8 cellular contexts compared by ENCODE assay signal in the genomic region with DNA sequence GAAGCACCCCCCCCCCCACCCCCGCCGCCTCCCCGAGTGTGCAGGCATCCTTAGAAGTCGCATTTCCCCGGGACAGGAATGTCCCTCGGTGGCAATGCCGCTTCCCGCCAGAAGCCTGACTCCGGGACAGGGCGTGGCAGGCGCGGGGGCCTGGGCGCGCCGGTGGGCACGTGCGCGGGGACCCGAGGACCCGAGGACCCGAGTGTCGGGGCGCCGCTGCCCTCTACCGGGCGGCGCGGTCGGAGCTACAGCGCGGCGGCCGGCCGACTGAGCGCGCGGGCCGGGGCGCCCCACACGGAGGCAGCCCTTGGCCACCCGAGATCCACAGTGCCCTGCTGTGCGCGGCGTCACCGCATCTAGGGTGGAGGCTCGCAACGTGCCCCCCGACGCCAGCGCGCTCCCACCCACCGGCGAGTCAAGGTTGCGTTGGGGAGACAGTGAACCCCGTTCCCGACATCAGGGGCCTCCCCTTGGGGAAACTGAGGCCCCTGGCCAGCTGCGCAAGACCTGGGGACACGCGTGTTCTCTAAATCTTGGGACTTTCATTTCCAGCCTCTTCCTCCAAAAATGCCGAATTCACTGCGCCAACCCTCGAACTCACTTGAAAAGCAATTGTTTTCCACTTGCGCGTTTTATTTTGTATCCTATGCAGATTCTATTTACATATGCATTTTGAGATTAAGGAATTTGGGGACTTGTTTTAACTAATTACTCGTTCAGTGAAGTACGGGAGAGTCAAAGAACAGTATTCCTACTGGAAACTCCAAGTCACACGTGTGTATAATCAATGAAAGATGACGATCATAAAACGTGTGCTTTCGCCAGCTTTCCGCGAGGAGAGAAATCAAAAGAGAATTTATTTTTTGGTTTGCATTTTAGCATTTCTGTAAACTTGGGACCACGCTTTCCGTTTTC. TPM values are rescaled to one million over a fixed set of nuclear protein-coding genes. Genes with fewer than 3 reads are reported as not detected.
A peak's percentile ranks its signal among the peaks of the same experiment; 100 is the strongest.
DNase-seq lines count a peak whose midpoint lies in the region; ATAC-seq, FAIRE-seq and TF ChIP-seq lines count a peak whose summit lies in the region.

No MANE protein-coding gene starts in this region.

- no peak for TF ChIP-seq CTCF in astrocyte (IDR thresholded peaks at IDR 0.05; ENCODE audit: insufficient read depth, low read depth, low read length)

- H3K4me3 ChIP-seq in astrocyte (ENCODE audit: insufficient read depth, low read depth, low read length): peak overlapping the region; percentile 62

- peak overlapping the region; percentile 86 for H3K4me3 Mint-ChIP-seq in astrocyte (ENCODE audit: unreplicated experiment)

- peaks cover 7% of the 10 kb centered on the region for H3K27me3 ChIP-seq in astrocyte (ENCODE audit: insufficient read depth, low read length)

- DNase-seq in NCI-H1417 (lab: John Stamatoyannopoulos, UW): peak; percentile 38 to 68 (median 63)
- no peak for DNase-seq in NCI-H1417 treated with DMSO at 0.1 percent for 48 hours (lab: John Stamatoyannopoulos, UW)
- DNase-seq in SW480 (ENCODE audit: low spot score): peak; percentile 91
- DNase-seq in astrocyte (ENCODE audit: low read depth): no peak
- DNase-seq in hepatic stellate cell (ENCODE audit: low spot score): peak; percentile 66
- DNase-seq in putamen (ENCODE audit: low spot score): peak; percentile 47

- peak; percentile 64; the same call in 1 of the 2 replicates for TF ChIP-seq RAD21 in Ishikawa (IDR thresholded peaks at IDR 0.05; ENCODE audit: low read depth)

- no peak overlapping the region for H3K27ac ChIP-seq in astrocyte (ENCODE audit: low read depth, low read length)

- ATAC-seq in HG02938 (IDR thresholded peaks at IDR 0.05; ENCODE audit: unreplicated experiment): no peak

- H3K9me3 ChIP-seq in astrocyte (ENCODE audit: insufficient read depth, low read depth, low read length): no peaks in the 10 kb centered on the region

- peaks cover 25% of the 10 kb centered on the region for H3K79me2 ChIP-seq in astrocyte (ENCODE audit: insufficient read depth, low read length)

- peaks cover 20% of the 10 kb centered on the region for H4K20me1 ChIP-seq in astrocyte (ENCODE audit: insufficient read depth, low read length)

- H3K36me3 Mint-ChIP-seq in astrocyte (ENCODE audit: low read depth, unreplicated experiment): no peaks in the 10 kb centered on the region

- peaks cover 2% of the 10 kb centered on the region for H3K27me3 Mint-ChIP-seq in astrocyte (ENCODE audit: low read depth, unreplicated experiment)

- H3K4me1 Mint-ChIP-seq in astrocyte (ENCODE audit: low read depth, unreplicated experiment): peaks cover 11% of the 10 kb centered on the region

- H2AFZ ChIP-seq in astrocyte (ENCODE audit: low read depth, low read length): peak overlapping the region; percentile 76

- H3K9ac ChIP-seq in astrocyte (ENCODE audit: low read length): peak overlapping the region; percentile 52

- no peaks in the 10 kb centered on the region for H3K9me3 Mint-ChIP-seq in astrocyte (ENCODE audit: unreplicated experiment)

- no peaks in the 10 kb centered on the region for H3K36me3 ChIP-seq in astrocyte (ENCODE audit: insufficient read depth, low read length)

- H3K4me1 ChIP-seq in astrocyte (ENCODE audit: insufficient read depth, low read length): peaks cover 9% of the 10 kb centered on the region

- peak overlapping the region; percentile 88 for H3K4me2 ChIP-seq in astrocyte (ENCODE audit: low read length)

- no peak for TF ChIP-seq EP300 in Ishikawa (IDR thresholded peaks at IDR 0.05; ENCODE audit: borderline replicate concordance)

- H3K27ac Mint-ChIP-seq in astrocyte (ENCODE audit: unreplicated experiment): peak overlapping the region; percentile 20

- FAIRE-seq in astrocyte (lab: Jason Lieb, UNC): no peak

TF ChIP-seq in Ishikawa, 13 proteins besides CTCF, POLR2A, EP300 and RAD21:
- TF ChIP-seq TEAD4 (IDR thresholded peaks at IDR 0.05) (no peak), NFIC (IDR thresholded peaks at IDR 0.05) (no peak), ZBTB7A (IDR thresholded peaks at IDR 0.05; ENCODE audit: low read depth) (peak; percentile 84), TCF12 (IDR thresholded peaks at IDR 0.05; ENCODE audit: low read depth) (peak; percentile 24; the same call in 1 of the 2 replicates), CREB1 (IDR thresholded peaks at IDR 0.05; ENCODE audit: low read depth) (no peak)
- TF ChIP-seq, protein P1, sequence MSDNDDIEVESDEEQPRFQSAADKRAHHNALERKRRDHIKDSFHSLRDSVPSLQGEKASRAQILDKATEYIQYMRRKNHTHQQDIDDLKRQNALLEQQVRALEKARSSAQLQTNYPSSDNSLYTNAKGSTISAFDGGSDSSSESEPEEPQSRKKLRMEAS (IDR thresholded peaks at IDR 0.05): peak; percentile 94
- TF ChIP-seq, protein P2, sequence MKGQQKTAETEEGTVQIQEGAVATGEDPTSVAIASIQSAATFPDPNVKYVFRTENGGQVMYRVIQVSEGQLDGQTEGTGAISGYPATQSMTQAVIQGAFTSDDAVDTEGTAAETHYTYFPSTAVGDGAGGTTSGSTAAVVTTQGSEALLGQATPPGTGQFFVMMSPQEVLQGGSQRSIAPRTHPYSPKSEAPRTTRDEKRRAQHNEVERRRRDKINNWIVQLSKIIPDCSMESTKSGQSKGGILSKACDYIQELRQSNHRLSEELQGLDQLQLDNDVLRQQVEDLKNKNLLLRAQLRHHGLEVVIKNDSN (IDR thresholded peaks at IDR 0.05): 0 out of 2 replicates have a peak, but pooled peaks have one; percentile 57
TF ChIP-seq in Ishikawa: peak in this region for 4.

RNA-seq across cellular contexts. Expression of a gene that starts 3.1 kb away (rescaled TPM):
- 50.6 and 66.8 TPM in 2 replicates for total RNA-seq in astrocyte

Comparison
In these comparisons a context has a peak if more than half of its experiments do, and no peak if none do; other contexts are left out.
1. DNase-seq: peak in NCI-H1417 (3 of 3), SW480 (single experiment), hepatic stellate cell (single experiment) and putamen (single experiment); none in NCI-H1417 treated with DMSO at 0.1 percent for 48 hours (single experiment) and astrocyte (single experiment).